Comparison of ENCODE assay signal across 8 cellular contexts in genomic region chr1:153680120-153680403, GRCh38. TPM values are rescaled to one million over a fixed set of nuclear protein-coding genes. Genes with fewer than 3 reads are reported as not detected.
DNase-seq lines count a peak whose midpoint lies in the region; ATAC-seq lines count a peak whose summit lies in the region.
"Had no signal": no experiment of that assay in that cellular context is flagged by ENCODE, and none has a peak within 500 bp of the region (broad histone marks: within the 10 kb centered on the region; RNA-seq: fewer than 3 reads in every experiment).

No MANE protein-coding gene starts in this region.

- no peak for ATAC-seq in stimulated activated memory B cell treated with anti-CD40 and anti-IgM and Interleukin-4, amounts not matched to agents 10 μg/mL and 1 μg/mL and 100 μg/mL, for 72 hours
- ATAC-seq in HG02642 (IDR thresholded peaks at IDR 0.05; ENCODE audit: poor library complexity, unreplicated experiment) = no peak

- no peak overlapping the region for H3K27ac Mint-ChIP-seq in activated T-helper 1 cell treated with anti-CD3 and anti-CD28 coated beads, Interleukin-12 subunit alpha, Interleukin-12 subunit beta, Interleukin-2, Interleukin-4 antibody, amounts not matched to agents 30 ng/mL and 10 ng/mL and 1 ng/mL, durations not matched to agents 14 hours and 24 hours and 36 hours
- peak overlapping the region; percentile 12 for H3K27ac Mint-ChIP-seq in stimulated activated memory B cell treated with anti-CD40 and anti-IgM and Interleukin-4, amounts not matched to agents 10 μg/mL and 1 μg/mL and 100 μg/mL, for 72 hours

- peaks cover 30% of the 10 kb centered on the region for H3K27me3 ChIP-seq in H7 (ENCODE audit: control insufficient read depth, insufficient read depth, low read length)

- no peaks in the 10 kb centered on the region for H3K36me3 Mint-ChIP-seq in activated T-helper 1 cell treated with anti-CD3 and anti-CD28 coated beads, Interleukin-12 subunit alpha, Interleukin-12 subunit beta, Interleukin-2, Interleukin-4 antibody, amounts not matched to agents 30 ng/mL and 10 ng/mL and 1 ng/mL, durations not matched to agents 14 hours and 24 hours and 36 hours (ENCODE audit: low read depth)
- H3K36me3 Mint-ChIP-seq in stimulated activated memory B cell treated with anti-CD40 and anti-IgM and Interleukin-4, amounts not matched to agents 10 μg/mL and 1 μg/mL and 100 μg/mL, for 72 hours = peaks cover 15% of the 10 kb centered on the region

- no peaks in the 10 kb centered on the region for H3K9me3 Mint-ChIP-seq in activated T-helper 1 cell treated with anti-CD3 and anti-CD28 coated beads, Interleukin-12 subunit alpha, Interleukin-12 subunit beta, Interleukin-2, Interleukin-4 antibody, amounts not matched to agents 30 ng/mL and 10 ng/mL and 1 ng/mL, durations not matched to agents 14 hours and 24 hours and 36 hours
- no peaks in the 10 kb centered on the region for H3K9me3 Mint-ChIP-seq in stimulated activated memory B cell treated with anti-CD40 and anti-IgM and Interleukin-4, amounts not matched to agents 10 μg/mL and 1 μg/mL and 100 μg/mL, for 72 hours

- peaks cover 51% of the 10 kb centered on the region for H3K27me3 Mint-ChIP-seq in activated T-helper 1 cell treated with anti-CD3 and anti-CD28 coated beads, Interleukin-12 subunit alpha, Interleukin-12 subunit beta, Interleukin-2, Interleukin-4 antibody, amounts not matched to agents 30 ng/mL and 10 ng/mL and 1 ng/mL, durations not matched to agents 14 hours and 24 hours and 36 hours (ENCODE audit: insufficient read depth)
- peaks cover 71% of the 10 kb centered on the region for H3K27me3 Mint-ChIP-seq in stimulated activated memory B cell treated with anti-CD40 and anti-IgM and Interleukin-4, amounts not matched to agents 10 μg/mL and 1 μg/mL and 100 μg/mL, for 72 hours

- intact Hi-C loops in activated T-helper 1 cell treated with anti-CD3 and anti-CD28 coated beads, Interleukin-12 subunit alpha, Interleukin-12 subunit beta, Interleukin-2, Interleukin-4 antibody, amounts not matched to agents 30 ng/mL and 10 ng/mL and 1 ng/mL, durations not matched to agents 14 hours and 24 hours and 36 hours (cut with micrococcal nuclease) = no loop called here

- H3K4me1 Mint-ChIP-seq in activated T-helper 1 cell treated with anti-CD3 and anti-CD28 coated beads, Interleukin-12 subunit alpha, Interleukin-12 subunit beta, Interleukin-2, Interleukin-4 antibody, amounts not matched to agents 30 ng/mL and 10 ng/mL and 1 ng/mL, durations not matched to agents 14 hours and 24 hours and 36 hours (ENCODE audit: low read depth) = peaks cover 23% of the 10 kb centered on the region
- peaks cover 30% of the 10 kb centered on the region for H3K4me1 Mint-ChIP-seq in stimulated activated memory B cell treated with anti-CD40 and anti-IgM and Interleukin-4, amounts not matched to agents 10 μg/mL and 1 μg/mL and 100 μg/mL, for 72 hours

- H3K36me3 ChIP-seq in H7 (replicated peaks; ENCODE audit: control insufficient read depth, insufficient read depth, low read length) = no peaks in the 10 kb centered on the region

- peak overlapping the region; percentile 61 for H3K4me3 Mint-ChIP-seq in activated T-helper 1 cell treated with anti-CD3 and anti-CD28 coated beads, Interleukin-12 subunit alpha, Interleukin-12 subunit beta, Interleukin-2, Interleukin-4 antibody, amounts not matched to agents 30 ng/mL and 10 ng/mL and 1 ng/mL, durations not matched to agents 14 hours and 24 hours and 36 hours
- H3K4me3 Mint-ChIP-seq in stimulated activated memory B cell treated with anti-CD40 and anti-IgM and Interleukin-4, amounts not matched to agents 10 μg/mL and 1 μg/mL and 100 μg/mL, for 72 hours = peak overlapping the region; percentile 83

- DNase-seq in H7 (peak; percentile 90), iPS-NIHi7 (ENCODE audit: extremely low spot score) (peak; percentile 63), LoVo (ENCODE audit: low spot score) (no peak)
- no peak for DNase-seq in activated T-helper 1 cell treated with anti-CD3 and anti-CD28 coated beads, Interleukin-12 subunit alpha, Interleukin-12 subunit beta, Interleukin-2, Interleukin-4 antibody, amounts not matched to agents 30 ng/mL and 10 ng/mL and 1 ng/mL, durations not matched to agents 14 hours and 24 hours and 36 hours (ENCODE audit: low spot score)
- no peak for DNase-seq in activated CD4-positive, CD25-positive, alpha-beta regulatory T cell (lab: John Stamatoyannopoulos, UW)
- DNase-seq: SW 1271 had no signal

- H3K4me3 ChIP-seq in H7 (ENCODE audit: insufficient read depth, low read depth, low read length) = peak overlapping the region; percentile 79

RNA-seq across cellular contexts. Expression of gene NPR1, which starts 1.6 kb away (rescaled TPM):
- total RNA-seq in H7 (2014; rRNA removed; shearing (Covaris generic)) = 8.7 and 10.7 TPM in 2 replicates
- 0.05 and 0.07 TPM in 2 replicates for total RNA-seq in activated T-helper 1 cell treated with anti-CD3 and anti-CD28 coated beads, Interleukin-12 subunit alpha, Interleukin-12 subunit beta, Interleukin-2, Interleukin-4 antibody, amounts not matched to agents 30 ng/mL and 10 ng/mL and 1 ng/mL, durations not matched to agents 14 hours and 24 hours and 36 hours

RNA-seq across cellular contexts. Expression of gene ILF2, which starts 9.3 kb away (rescaled TPM):
- 624 and 716 TPM in 2 replicates for total RNA-seq in H7 (2014; rRNA removed; shearing (Covaris generic))
- 354 and 366 TPM in 2 replicates for total RNA-seq in activated T-helper 1 cell treated with anti-CD3 and anti-CD28 coated beads, Interleukin-12 subunit alpha, Interleukin-12 subunit beta, Interleukin-2, Interleukin-4 antibody, amounts not matched to agents 30 ng/mL and 10 ng/mL and 1 ng/mL, durations not matched to agents 14 hours and 24 hours and 36 hours

RNA-seq across cellular contexts. Expression of gene SNAPIN, which starts 21.6 kb away (rescaled TPM):
- total RNA-seq in H7 (2014; rRNA removed; shearing (Covaris generic)) = 48.3 and 48.5 TPM in 2 replicates
- total RNA-seq in activated T-helper 1 cell treated with anti-CD3 and anti-CD28 coated beads, Interleukin-12 subunit alpha, Interleukin-12 subunit beta, Interleukin-2, Interleukin-4 antibody, amounts not matched to agents 30 ng/mL and 10 ng/mL and 1 ng/mL, durations not matched to agents 14 hours and 24 hours and 36 hours = 31.1 and 35.4 TPM in 2 replicates

RNA-seq across cellular contexts. Expression of gene CHTOP, which starts 46.2 kb away (rescaled TPM):
- total RNA-seq in H7 (2014; rRNA removed; shearing (Covaris generic)) = 63.8 and 67.0 TPM in 2 replicates
- total RNA-seq in activated T-helper 1 cell treated with anti-CD3 and anti-CD28 coated beads, Interleukin-12 subunit alpha, Interleukin-12 subunit beta, Interleukin-2, Interleukin-4 antibody, amounts not matched to agents 30 ng/mL and 10 ng/mL and 1 ng/mL, durations not matched to agents 14 hours and 24 hours and 36 hours = 101 and 105 TPM in 2 replicates

RNA-seq across cellular contexts. Expression of gene INTS3, which starts 47.8 kb away (rescaled TPM):
- 58.3 and 66.6 TPM in 2 replicates for total RNA-seq in H7 (2014; rRNA removed; shearing (Covaris generic))
- total RNA-seq in activated T-helper 1 cell treated with anti-CD3 and anti-CD28 coated beads, Interleukin-12 subunit alpha, Interleukin-12 subunit beta, Interleukin-2, Interleukin-4 antibody, amounts not matched to agents 30 ng/mL and 10 ng/mL and 1 ng/mL, durations not matched to agents 14 hours and 24 hours and 36 hours = 57.0 and 57.3 TPM in 2 replicates

Comparison
In these comparisons a context has a peak if more than half of its experiments do, and no peak if none do; other contexts are left out.
1. DNase-seq: peak in H7 (single experiment) and iPS-NIHi7 (single experiment); none in activated T-helper 1 cell treated with anti-CD3 and anti-CD28 coated beads, Interleukin-12 subunit alpha, Interleukin-12 subunit beta, Interleukin-2, Interleukin-4 antibody, amounts not matched to agents 30 ng/mL and 10 ng/mL and 1 ng/mL, durations not matched to agents 14 hours and 24 hours and 36 hours (single experiment), LoVo (single experiment) and activated CD4-positive, CD25-positive, alpha-beta regulatory T cell (0 of 4).